2 cellular contexts compared by ENCODE assay signal in genomic region chr17:56819030-56819429, GRCh38.
A peak's percentile ranks its signal among the peaks of the same experiment; 100 is the strongest.
TF ChIP-seq lines count a peak whose summit lies in the region.

No MANE protein-coding gene starts in this region.

TF ChIP-seq in HepG2, 621 proteins besides CTCF, POLR2A, EP300 and RAD21:
- TF ChIP-seq NAIF1 (CRISPR knock-in tag; IDR thresholded peaks at IDR 0.05; ENCODE audit: borderline replicate concordance), result no peak
- peak; percentile 62 for TF ChIP-seq ZMYM3 (CRISPR knock-in tag; IDR thresholded peaks at IDR 0.05)
- no peak for TF ChIP-seq ZNF549 (CRISPR knock-in tag; IDR thresholded peaks at IDR 0.05)

TF ChIP-seq in K562, 482 proteins besides CTCF, POLR2A, EP300 and RAD21:
- no peak for TF ChIP-seq ZFX (CRISPR knock-in tag; IDR thresholded peaks at IDR 0.05)
- TF ChIP-seq BRF2 (IDR thresholded peaks at IDR 0.05; ENCODE audit: borderline replicate concordance, insufficient read depth, insufficient read length), result no peak
- 0 out of 4 replicates have a peak, but pooled peaks of 1 of the 2 experiments have one; percentile 22 for TF ChIP-seq KDM1A (IDR thresholded peaks at IDR 0.05)
- TF ChIP-seq CEBPG (CRISPR knock-in tag; IDR thresholded peaks at IDR 0.05), result no peak
- TF ChIP-seq CEBPG (tag; conservative IDR thresholded peaks at IDR 0.05 in 1 of 2, IDR thresholded peaks at IDR 0.05 in 1 of 2), result no peak
- TF ChIP-seq RBM25 (IDR thresholded peaks at IDR 0.05; ENCODE audit: low read depth, low read length, severe bottlenecking), result peak; percentile 69
- TF ChIP-seq ZNF133 (CRISPR knock-in tag; IDR thresholded peaks at IDR 0.05), result no peak
